Comparison of ENCODE assay signal across 15 cellular contexts in the genomic region with DNA sequence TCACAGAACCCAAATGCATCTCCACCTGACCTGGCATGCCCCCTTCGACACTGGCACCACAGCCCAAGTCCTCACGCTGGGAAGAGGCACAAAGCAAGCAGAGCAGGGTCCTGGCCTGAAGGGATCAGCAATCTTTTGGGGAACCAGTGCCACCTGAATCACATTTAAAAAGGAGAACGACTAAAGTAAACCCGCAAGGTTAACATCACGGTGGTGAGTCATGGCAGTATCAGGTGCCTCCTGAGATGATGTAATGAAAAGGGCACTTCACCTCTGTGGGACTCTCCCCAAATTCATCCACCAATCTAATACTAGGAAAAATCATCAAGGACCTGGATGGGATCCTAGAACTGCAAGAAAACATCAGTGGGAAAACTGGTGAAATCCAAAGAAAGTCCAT. TPM values are rescaled to one million over a fixed set of nuclear protein-coding genes. Genes with fewer than 3 reads are reported as not detected.
A peak's percentile ranks its signal among the peaks of the same experiment; 100 is the strongest.
DNase-seq lines count a peak whose midpoint lies in the region; ATAC-seq and TF ChIP-seq lines count a peak whose summit lies in the region.
"Had no signal": no experiment of that assay in that cellular context is flagged by ENCODE, and none has a peak within 500 bp of the region (broad histone marks: within the 10 kb centered on the region; RNA-seq: fewer than 3 reads in every experiment).

No MANE protein-coding gene starts in this region.

- peaks cover 75% of the 10 kb centered on the region for H3K4me1 ChIP-seq in OCI-LY3 (ENCODE audit: low read length)
- peaks cover 37 to 99% (median 85%) of the 10 kb centered on the region in 4 donors for H3K4me1 ChIP-seq in esophagus muscularis mucosa
- peaks cover 0 to 68% (median 48%) of the 10 kb centered on the region in 4 donors for H3K4me1 ChIP-seq in sigmoid colon
- H3K4me1 ChIP-seq in neuronal stem cell (ENCODE audit: control insufficient read depth in 2 of 2, insufficient read depth in 1 of 2, low read depth in 1 of 2, low read length in 2 of 2) = peaks cover 6 to 8% of the 10 kb centered on the region in 2 donors

- H4K20me1 ChIP-seq in OCI-LY3 (ENCODE audit: insufficient read depth, low read length) = 0 out of 2 replicates have a peak, but pooled peaks cover 9% of the 10 kb centered on the region

- peak; percentile 36 for DNase-seq in Daoy (ENCODE audit: low read depth)
- DNase-seq in esophagus muscularis mucosa (ENCODE audit: extremely low spot score) = no peak
- DNase-seq in sigmoid colon = no peak
- no peak for DNase-seq in activated T-cell treated with anti-CD3 and anti-CD28 coated beads, Interleukin-2, amount 50 U/mL, for 48 hours
- DNase-seq in neuronal stem cell (ENCODE audit: low spot score) = no peak
- DNase-seq: activated naive CD8-positive, alpha-beta T cell treated with anti-CD3 and anti-CD28 coated beads, Interleukin-2, amount 10 ng/mL, durations not matched to agents 7 days and 5 days; CD4-positive, alpha-beta T cell; GF-D8; mucosa of descending colon; NCI-H1092 treated with DMSO at 0.1 percent for 48 hours; NCI-H524 had no signal

- H4K91ac ChIP-seq in neuronal stem cell (ENCODE audit: low read depth, low read length, poor library complexity) = no peak overlapping the region

- H3K18ac ChIP-seq in neuronal stem cell (ENCODE audit: low read length) = no peak overlapping the region

- no peak overlapping the region for H2BK15ac ChIP-seq in neuronal stem cell (ENCODE audit: low read length)

- H3K79me1 ChIP-seq in neuronal stem cell (ENCODE audit: low read depth, low read length) = peaks cover 5% of the 10 kb centered on the region

- no peak overlapping the region for H2BK5ac ChIP-seq in neuronal stem cell (ENCODE audit: low read length)

- peaks cover 58% of the 10 kb centered on the region for H3K79me2 ChIP-seq in OCI-LY3 (ENCODE audit: low read length)

- H3K23ac ChIP-seq in neuronal stem cell (ENCODE audit: low read depth, low read length, poor library complexity) = no peak overlapping the region

- TF ChIP-seq EP300 in esophagus muscularis mucosa (IDR thresholded peaks at IDR 0.05) = no peak
- no peak for TF ChIP-seq EP300 in sigmoid colon (IDR thresholded peaks at IDR 0.05)

- H3K36me3 ChIP-seq in OCI-LY3 (replicated peaks; ENCODE audit: low read depth, low read length) (peaks cover 6% of the 10 kb centered on the region), esophagus muscularis mucosa (no peaks in the 10 kb centered on the region), sigmoid colon (no peaks in the 10 kb centered on the region), neuronal stem cell (replicated peaks in 1 of 2; ENCODE audit: control insufficient read depth in 2 of 2, insufficient read depth in 2 of 2, low read length in 2 of 2) (peaks cover 6 to 31% of the 10 kb centered on the region in 2 donors)

- H3K4me2 ChIP-seq in OCI-LY3 (ENCODE audit: low read length) (peak overlapping the region; percentile 75), neuronal stem cell (ENCODE audit: insufficient read depth, low read length, poor library complexity, severe bottlenecking) (no peak overlapping the region)

- H3K9ac ChIP-seq in OCI-LY3 (ENCODE audit: low read length) (peak overlapping the region; percentile 7; the same call in 1 of the 2 replicates), neuronal stem cell (ENCODE audit: low read depth, low read length, poor library complexity) (no peak overlapping the region)

- WGBS in esophagus muscularis mucosa = 90% methylated on average over 5 of the region's 5 CpGs
- WGBS in sigmoid colon, 2 donors = 89 to 91% methylated on average over 5 of the region's 5 CpGs
- no CpG with 5 or more reads among the region's 5 CpGs for WGBS in neuronal stem cell (ENCODE audit: extremely low coverage in 2 of 2, insufficient read length in 2 of 2, insufficient replicate concordance in 1 of 2), 2 donors

- H3K27me3 ChIP-seq in OCI-LY3 (ENCODE audit: low read depth, low read length) = no peaks in the 10 kb centered on the region
- no peaks in the 10 kb centered on the region for H3K27me3 ChIP-seq in esophagus muscularis mucosa
- H3K27me3 ChIP-seq in sigmoid colon = no peaks in the 10 kb centered on the region
- H3K27me3 ChIP-seq in neuronal stem cell (ENCODE audit: control insufficient read depth in 3 of 3, insufficient read depth in 3 of 3, low read depth in 1 of 3, low read length in 3 of 3) = no peaks in the 10 kb centered on the region

- peak overlapping the region; percentile 46 for H3K4me3 ChIP-seq in OCI-LY3 (ENCODE audit: low read length)
- no peak overlapping the region for H3K4me3 ChIP-seq in esophagus muscularis mucosa
- H3K4me3 ChIP-seq in sigmoid colon = no peak overlapping the region
- no peak overlapping the region for H3K4me3 ChIP-seq in neuronal stem cell (ENCODE audit: low read length in 2 of 2)
- H3K4me3 ChIP-seq: coronary artery, mucosa of descending colon had no signal

- H3K27ac ChIP-seq in OCI-LY3 (ENCODE audit: low read length) = peak overlapping the region; percentile 61
- peak overlapping the region; percentile 71 to 83 (median 76) for H3K27ac ChIP-seq in esophagus muscularis mucosa (replicated peaks in 1 of 4)
- H3K27ac ChIP-seq in sigmoid colon = peak overlapping the region; percentile 57 to 75 (median 68)
- no peak overlapping the region for H3K27ac ChIP-seq in neuronal stem cell (replicated peaks; ENCODE audit: low read length)

- TF ChIP-seq CTCF in OCI-LY3 (IDR thresholded peaks at IDR 0.05; ENCODE audit: low read depth, low read length) (no peak), esophagus muscularis mucosa (IDR thresholded peaks at IDR 0.05) (no peak), sigmoid colon (IDR thresholded peaks at IDR 0.05) (no peak)

- TF ChIP-seq POLR2A in esophagus muscularis mucosa (IDR thresholded peaks at IDR 0.05; ENCODE audit: low read depth) (no peak), sigmoid colon (IDR thresholded peaks at IDR 0.05) (no peak)

- H2AK5ac ChIP-seq in neuronal stem cell (ENCODE audit: low read depth, low read length) = no peak overlapping the region

- ATAC-seq in GM21576 (IDR thresholded peaks at IDR 0.05; ENCODE audit: unreplicated experiment) (no peak), HG03342 (IDR thresholded peaks at IDR 0.05; ENCODE audit: unreplicated experiment) (no peak)
- ATAC-seq: mucosa of descending colon had no signal

- H3K14ac ChIP-seq in neuronal stem cell (ENCODE audit: low read length) = no peak overlapping the region

- no peaks in the 10 kb centered on the region for H3K9me3 ChIP-seq in OCI-LY3 (ENCODE audit: insufficient read depth, low read length)
- no peaks in the 10 kb centered on the region for H3K9me3 ChIP-seq in esophagus muscularis mucosa
- H3K9me3 ChIP-seq in sigmoid colon = no peaks in the 10 kb centered on the region
- peaks cover 3 to 8% of the 10 kb centered on the region in 2 donors for H3K9me3 ChIP-seq in neuronal stem cell (replicated peaks in 1 of 2; ENCODE audit: control insufficient read depth in 2 of 2, insufficient read depth in 1 of 2, low read depth in 1 of 2, low read length in 2 of 2)
- H3K9me3 ChIP-seq: mucosa of descending colon had no signal

- H4K8ac ChIP-seq in neuronal stem cell (ENCODE audit: low read depth, low read length) = no peak overlapping the region

- no peak overlapping the region for H2BK12ac ChIP-seq in neuronal stem cell (ENCODE audit: low read length)

- H3K4ac ChIP-seq in neuronal stem cell (ENCODE audit: low read length) = no peak overlapping the region

- H2BK120ac ChIP-seq in neuronal stem cell (ENCODE audit: low read depth, low read length) = no peak overlapping the region

- no peak overlapping the region for H2AFZ ChIP-seq in OCI-LY3 (ENCODE audit: low read depth, low read length)
- no peak overlapping the region for H2AFZ ChIP-seq in neuronal stem cell (ENCODE audit: low read length)

- intact Hi-C loops in esophagus muscularis mucosa (cut with DNase I) = no loop called here
- intact Hi-C loops in sigmoid colon (cut with DNase I) = no loop called here

RNA-seq across cellular contexts. Expression of gene PACSIN2, which starts 44.9 kb away (rescaled TPM):
- total RNA-seq in Daoy (2014; rRNA removed; shearing (Covaris generic)) = 42.4 and 47.0 TPM in 2 replicates
- 100 to 1,000 TPM in 3 of 4 donors, 10 to 100 TPM in 1; 91.1 to 147 (median 116) TPM for total RNA-seq in esophagus muscularis mucosa
- total RNA-seq in sigmoid colon = 10 to 100 TPM; 44.2 to 52.3 (median 48.3) TPM
- polyA plus RNA-seq in sigmoid colon = 100 to 1,000 TPM in 1 of 3 donors, 10 to 100 TPM in 2; 75.1 to 126 (median 91.4) TPM
- polyA plus RNA-seq in neuronal stem cell (2013, experiment 1 of 2) = 34.2 TPM
- 34.2 TPM for polyA plus RNA-seq in neuronal stem cell (2013, experiment 2 of 2)
